Comparison of ENCODE assay signal across 6 cellular contexts in the genomic region with DNA sequence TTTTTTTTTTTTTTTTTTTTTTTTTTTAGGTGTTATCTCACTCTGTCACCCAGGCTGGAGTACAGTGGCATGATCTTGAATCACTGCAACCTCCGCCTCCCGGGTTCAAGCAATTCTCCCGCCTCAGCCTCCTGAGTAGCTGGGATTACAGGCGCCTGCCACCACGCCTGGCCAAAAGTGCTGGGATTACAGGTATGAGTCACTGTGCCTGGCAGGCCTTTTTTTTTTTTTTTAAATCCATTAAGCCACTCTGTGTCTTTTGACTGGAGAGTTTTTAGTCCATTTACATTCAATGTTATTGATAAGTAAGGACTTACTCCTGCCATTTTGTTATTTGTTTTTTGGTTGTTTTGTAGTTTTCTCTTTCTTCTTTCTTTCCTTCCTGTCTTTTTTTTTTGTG. TPM values are rescaled to one million over a fixed set of nuclear protein-coding genes. Genes with fewer than 3 reads are reported as not detected.
"Had no signal": no experiment of that assay in that cellular context is flagged by ENCODE, and none has a peak within 500 bp of the region (broad histone marks: within the 10 kb centered on the region; RNA-seq: fewer than 3 reads in every experiment).

No MANE protein-coding gene starts in this region.

RNA-seq across cellular contexts. Expression of gene SIRPB2, which starts 6.2 kb away (rescaled TPM):
- total RNA-seq: activated B cell treated with CpG ODN at 0.5 μM for 24 hours; activated CD4-positive, alpha-beta memory T cell treated with anti-CD3 and anti-CD28 coated beads, Interleukin-2, amount 10 ng/mL, durations not matched to agents 7 days and 5 days; activated CD8-positive, alpha-beta memory T cell treated with anti-CD3 and anti-CD28 coated beads, Interleukin-2, amount 10 ng/mL, durations not matched to agents 7 days and 5 days; OCI-LY7; SJSA1 had no signal
- polyA plus RNA-seq: SK-N-SH had no signal
